ENCODE assay signal across 14 cellular contexts in the genomic region with DNA sequence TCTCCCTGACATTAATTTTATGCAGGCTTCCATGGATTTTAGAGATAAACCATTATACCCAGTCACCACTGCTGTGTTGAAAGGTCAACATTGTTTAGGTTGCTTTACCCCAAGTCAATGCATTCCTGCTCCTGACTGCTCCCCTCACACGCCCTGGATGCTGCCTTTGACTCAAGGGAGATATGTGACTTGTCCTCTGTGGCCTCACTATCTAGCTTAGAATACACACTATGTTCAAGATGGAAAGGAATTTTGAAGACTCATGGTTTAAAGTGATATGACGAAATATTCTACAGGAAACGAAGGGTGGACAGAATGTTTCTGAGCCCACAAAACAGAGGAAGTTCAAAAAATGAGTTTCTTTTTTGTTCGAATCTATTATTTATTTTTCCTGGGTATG.
A peak's percentile ranks its signal among the peaks of the same experiment; 100 is the strongest.
DNase-seq lines count a peak whose midpoint lies in the region; ATAC-seq and TF ChIP-seq lines count a peak whose summit lies in the region.
"Had no signal": no experiment of that assay in that cellular context is flagged by ENCODE, and none has a peak within 500 bp of the region (broad histone marks: within the 10 kb centered on the region; RNA-seq: fewer than 3 reads in every experiment).

No MANE protein-coding gene starts in this region.

- peak overlapping the region; percentile 27 for H3K27ac Mint-ChIP-seq in MCF 10A (ENCODE audit: low read depth, unreplicated experiment)
- H3K27ac Mint-ChIP-seq: activated CD8-positive, alpha-beta T cell treated with anti-CD3 and anti-CD28 coated beads for 36 hours; activated naive CD8-positive, alpha-beta T cell treated with anti-CD3 and anti-CD28 coated beads for 36 hours had no signal

- peaks cover 17% of the 10 kb centered on the region for H3K4me1 Mint-ChIP-seq in MCF 10A (ENCODE audit: insufficient read depth, unreplicated experiment)

- no peaks in the 10 kb centered on the region for H3K36me3 Mint-ChIP-seq in MCF 10A (ENCODE audit: insufficient read depth, unreplicated experiment)
- H3K36me3 Mint-ChIP-seq: activated naive CD8-positive, alpha-beta T cell treated with anti-CD3 and anti-CD28 coated beads for 36 hours; naive thymus-derived CD8-positive, alpha-beta T cell had no signal

- H3K9me3 ChIP-seq in breast epithelium (no peaks in the 10 kb centered on the region), fibroblast of lung (ENCODE audit: control insufficient read depth, insufficient read depth, low read depth, low read length) (no peaks in the 10 kb centered on the region), spleen (no peaks in the 10 kb centered on the region)

- H3K27ac ChIP-seq in breast epithelium (no peak overlapping the region), fibroblast of lung (ENCODE audit: insufficient read depth, low read length) (no peak overlapping the region), spleen (peak overlapping the region in 6 of 8 donors; percentile 35 to 91 (median 72))
- H3K27ac ChIP-seq: 22Rv1, KMS-11 had no signal

- ATAC-seq in GM21723 (IDR thresholded peaks at IDR 0.05; ENCODE audit: unreplicated experiment), result no peak
- ATAC-seq: activated CD8-positive, alpha-beta T cell treated with anti-CD3 and anti-CD28 coated beads for 36 hours; naive thymus-derived CD8-positive, alpha-beta T cell had no signal

- no peak overlapping the region for H3K4me2 ChIP-seq in fibroblast of lung (ENCODE audit: extremely low read depth, insufficient read depth, low read length)
- H3K4me2 ChIP-seq: KMS-11 had no signal

- CTCF ChIA-PET in MCF 10A (lab: Yijun Ruan, JAX), result interaction anchor here (0.6 kb wide), 1 partner anchor 98 kb away, joined by 3 read pairs; no protein-coding TSS in a partner anchor

- no peaks in the 10 kb centered on the region for H3K9me3 Mint-ChIP-seq in MCF 10A (ENCODE audit: unreplicated experiment)
- H3K9me3 Mint-ChIP-seq: activated CD8-positive, alpha-beta T cell treated with anti-CD3 and anti-CD28 coated beads for 36 hours; activated naive CD8-positive, alpha-beta T cell treated with anti-CD3 and anti-CD28 coated beads for 36 hours; naive thymus-derived CD8-positive, alpha-beta T cell had no signal

- H3K27me3 ChIP-seq in breast epithelium (no peaks in the 10 kb centered on the region), fibroblast of lung (ENCODE audit: control insufficient read depth, insufficient read depth, low read length) (no peaks in the 10 kb centered on the region), spleen (replicated peaks in 1 of 7) (peaks cover 0 to 9% (median 0%) of the 10 kb centered on the region in 7 donors)

- no peak overlapping the region for H2AFZ ChIP-seq in fibroblast of lung (ENCODE audit: low read length)

- no peaks in the 10 kb centered on the region for H3K79me2 ChIP-seq in fibroblast of lung (ENCODE audit: control insufficient read depth, insufficient read depth, low read length)

- H3K4me3 ChIP-seq in breast epithelium, result no peak overlapping the region
- no peak overlapping the region for H3K4me3 ChIP-seq in fibroblast of lung (replicated peaks in 1 of 4; ENCODE audit: control extremely low read depth in 1 of 4, insufficient read depth in 1 of 4, low read depth in 3 of 4, low read length in 4 of 4)
- no peak overlapping the region for H3K4me3 ChIP-seq in spleen

- H3K9ac ChIP-seq in fibroblast of lung (ENCODE audit: insufficient read depth, low read length), result no peak overlapping the region
- H3K9ac ChIP-seq: KMS-11 had no signal

- no peaks in the 10 kb centered on the region for H3K36me3 ChIP-seq in breast epithelium
- no peaks in the 10 kb centered on the region for H3K36me3 ChIP-seq in fibroblast of lung (ENCODE audit: control insufficient read depth, insufficient read depth, low read length)
- no peaks in the 10 kb centered on the region for H3K36me3 ChIP-seq in spleen

- H4K20me1 ChIP-seq in fibroblast of lung (ENCODE audit: control insufficient read depth, extremely low read depth, insufficient read depth, low read length), result no peaks in the 10 kb centered on the region

- 23 to 41% (median 31%) methylated on average over 4 of the region's 4 CpGs for WGBS in spleen, 5 donors

- intact Hi-C loops in MCF 10A (cut with micrococcal nuclease) (no loop called here), breast epithelium (cut with DNase I; ENCODE audit: low total_unique reads) (no loop called here), spleen (cut with DNase I; ENCODE audit: low total_unique reads) (no loop called here)

- POLR2A ChIA-PET in MCF 10A (lab: Yijun Ruan, JAX), result interaction anchor here (0.6 kb wide), 1 partner anchor 107 kb away, joined by 3 read pairs; no protein-coding TSS in a partner anchor

- peak; percentile 23 for DNase-seq in MCF 10A (ENCODE audit: unreplicated experiment)
- DNase-seq in breast epithelium (ENCODE audit: low spot score in 2 of 2), result no peak
- peak; percentile 45 for DNase-seq in SK-MEL-5 (ENCODE audit: low read depth, low spot score)
- peak; percentile 16 to 39 for DNase-seq in fibroblast of lung (ENCODE audit: low read depth in 2 of 2)
- no peak for DNase-seq in spleen
- DNase-seq in T-helper 9 cell, result no peak
- no peak for DNase-seq in amygdala (lab: John Stamatoyannopoulos, UW)
- DNase-seq: activated CD8-positive, alpha-beta T cell treated with anti-CD3 and anti-CD28 coated beads for 36 hours; activated naive CD8-positive, alpha-beta T cell treated with anti-CD3 and anti-CD28 coated beads for 36 hours; effector CD8-positive, alpha-beta T cell; naive thymus-derived CD8-positive, alpha-beta T cell had no signal

- in situ Hi-C loops in SK-MEL-5 (cut with HindIII; ENCODE audit: low pct_unique_long_range_greater_than_20kb, low sequenced_read_pairs), result no loop called here

- BruUV-seq in MCF 10A (replicated peaks; lab: Mats Ljungman, UMichigan), result no TSS peak

- no peaks in the 10 kb centered on the region for H3K27me3 Mint-ChIP-seq in MCF 10A (ENCODE audit: insufficient read depth, unreplicated experiment)

- no peak overlapping the region for H3K4me3 Mint-ChIP-seq in MCF 10A (ENCODE audit: unreplicated experiment)
- H3K4me3 Mint-ChIP-seq: activated CD8-positive, alpha-beta T cell treated with anti-CD3 and anti-CD28 coated beads for 36 hours; activated naive CD8-positive, alpha-beta T cell treated with anti-CD3 and anti-CD28 coated beads for 36 hours; naive thymus-derived CD8-positive, alpha-beta T cell had no signal

- TF ChIP-seq POLR2A in breast epithelium (IDR thresholded peaks at IDR 0.05), result no peak
- no peak for TF ChIP-seq POLR2A in spleen (IDR thresholded peaks at IDR 0.05)

- no peaks in the 10 kb centered on the region for H3K4me1 ChIP-seq in breast epithelium
- peaks cover 2% of the 10 kb centered on the region for H3K4me1 ChIP-seq in fibroblast of lung (ENCODE audit: control insufficient read depth, extremely low read depth, insufficient read depth, low read length)
- peaks cover 0 to 23% (median 6%) of the 10 kb centered on the region in 6 donors for H3K4me1 ChIP-seq in spleen

- TF ChIP-seq CTCF in MCF 10A (IDR thresholded peaks at IDR 0.05; ENCODE audit: unreplicated experiment), result no peak
- no peak for TF ChIP-seq CTCF in breast epithelium (IDR thresholded peaks at IDR 0.05)
- no peak for TF ChIP-seq CTCF in fibroblast of lung (conservative IDR thresholded peaks at IDR 0.05 in 1 of 2, IDR thresholded peaks at IDR 0.05 in 1 of 2; ENCODE audit: low read depth in 1 of 2, low read length in 2 of 2)
- no peak for TF ChIP-seq CTCF in spleen (IDR thresholded peaks at IDR 0.05 in 8 of 11, conservative IDR thresholded peaks at IDR 0.05 in 3 of 11)

Comparison
In these comparisons a context has a peak if more than half of its experiments do, and no peak if none do; other contexts are left out.
1. DNase-seq: peak in MCF 10A (single experiment), SK-MEL-5 (single experiment) and fibroblast of lung (2 of 2); none in breast epithelium (0 of 2), spleen (single experiment), T-helper 9 cell (single experiment) and amygdala (0 of 56).
2. H3K27ac ChIP-seq: peak in spleen (6 of 8); none in breast epithelium (0 of 2) and fibroblast of lung (single experiment).